1 cellular context compared by ENCODE assay signal in the genomic region with DNA sequence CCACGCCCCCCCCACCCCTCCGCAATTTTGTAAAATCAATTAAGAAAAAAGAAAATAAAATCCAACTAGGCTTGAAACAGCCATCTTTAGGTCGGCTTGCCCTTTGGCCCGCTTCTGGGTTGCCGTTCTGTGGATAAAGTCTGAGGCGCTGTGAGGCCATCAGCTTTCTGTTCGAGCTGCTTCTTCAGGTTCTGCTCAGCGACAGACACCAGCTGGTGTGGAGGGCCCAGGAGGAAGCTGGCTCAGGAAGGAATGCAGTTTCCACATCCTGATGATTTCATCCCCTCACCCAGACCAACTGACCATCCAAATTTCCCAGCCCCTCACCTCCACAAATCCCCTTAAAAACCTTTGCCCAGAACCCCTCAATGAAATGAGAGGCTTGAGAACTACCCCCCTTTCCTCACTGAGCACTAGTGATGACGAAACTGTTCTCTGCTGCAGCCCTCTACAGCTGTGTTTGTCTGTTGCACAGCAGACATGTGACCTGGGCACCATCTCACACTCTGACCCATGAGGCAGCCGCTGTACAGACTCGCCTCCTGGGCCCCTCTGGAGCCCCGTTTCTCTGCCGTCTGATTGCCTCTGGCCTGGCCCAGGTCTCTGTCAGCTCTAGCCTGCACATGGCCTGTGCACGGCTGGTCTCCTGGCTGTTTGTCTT.
TF ChIP-seq lines count a peak whose summit lies in the region.

No MANE protein-coding gene starts in this region.

TF ChIP-seq in WTC11, 78 proteins besides CTCF, POLR2A, EP300 and RAD21 (continued from another document):
- TF ChIP-seq, protein P1, sequence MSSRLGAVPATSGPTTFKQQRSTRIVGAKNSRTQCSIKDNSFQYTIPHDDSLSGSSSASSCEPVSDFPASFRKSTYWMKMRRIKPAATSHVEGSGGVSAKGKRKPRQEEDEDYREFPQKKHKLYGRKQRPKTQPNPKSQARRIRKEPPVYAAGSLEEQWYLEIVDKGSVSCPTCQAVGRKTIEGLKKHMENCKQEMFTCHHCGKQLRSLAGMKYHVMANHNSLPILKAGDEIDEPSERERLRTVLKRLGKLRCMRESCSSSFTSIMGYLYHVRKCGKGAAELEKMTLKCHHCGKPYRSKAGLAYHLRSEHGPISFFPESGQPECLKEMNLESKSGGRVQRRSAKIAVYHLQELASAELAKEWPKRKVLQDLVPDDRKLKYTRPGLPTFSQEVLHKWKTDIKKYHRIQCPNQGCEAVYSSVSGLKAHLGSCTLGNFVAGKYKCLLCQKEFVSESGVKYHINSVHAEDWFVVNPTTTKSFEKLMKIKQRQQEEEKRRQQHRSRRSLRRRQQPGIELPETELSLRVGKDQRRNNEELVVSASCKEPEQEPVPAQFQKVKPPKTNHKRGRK (CRISPR knock-in tag; IDR thresholded peaks at IDR 0.05; ENCODE audit: borderline replicate concordance): no peak
- TF ChIP-seq PRRX2 (CRISPR knock-in tag; IDR thresholded peaks at IDR 0.05) (no peak), ELF4 (CRISPR knock-in tag; IDR thresholded peaks at IDR 0.05; ENCODE audit: low read depth) (no peak), ZNF121 (CRISPR knock-in tag; IDR thresholded peaks at IDR 0.05) (no peak), SP1 (CRISPR knock-in tag; conservative IDR thresholded peaks at IDR 0.05) (no peak), TP53 (CRISPR knock-in tag; IDR thresholded peaks at IDR 0.05) (no peak), SMAD4 (CRISPR knock-in tag; IDR thresholded peaks at IDR 0.05) (no peak), FOXK1 (CRISPR knock-in tag; IDR thresholded peaks at IDR 0.05) (no peak), ATF1 (CRISPR knock-in tag; IDR thresholded peaks at IDR 0.05) (no peak), ZNF671 (CRISPR knock-in tag; IDR thresholded peaks at IDR 0.05) (no peak), NR2C2 (CRISPR knock-in tag; IDR thresholded peaks at IDR 0.05) (no peak)
- TF ChIP-seq, protein P2, sequence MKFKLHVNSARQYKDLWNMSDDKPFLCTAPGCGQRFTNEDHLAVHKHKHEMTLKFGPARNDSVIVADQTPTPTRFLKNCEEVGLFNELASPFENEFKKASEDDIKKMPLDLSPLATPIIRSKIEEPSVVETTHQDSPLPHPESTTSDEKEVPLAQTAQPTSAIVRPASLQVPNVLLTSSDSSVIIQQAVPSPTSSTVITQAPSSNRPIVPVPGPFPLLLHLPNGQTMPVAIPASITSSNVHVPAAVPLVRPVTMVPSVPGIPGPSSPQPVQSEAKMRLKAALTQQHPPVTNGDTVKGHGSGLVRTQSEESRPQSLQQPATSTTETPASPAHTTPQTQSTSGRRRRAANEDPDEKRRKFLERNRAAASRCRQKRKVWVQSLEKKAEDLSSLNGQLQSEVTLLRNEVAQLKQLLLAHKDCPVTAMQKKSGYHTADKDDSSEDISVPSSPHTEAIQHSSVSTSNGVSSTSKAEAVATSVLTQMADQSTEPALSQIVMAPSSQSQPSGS (CRISPR knock-in tag; IDR thresholded peaks at IDR 0.05; ENCODE audit: borderline replicate concordance, low read depth): no peak
- TF ChIP-seq, protein P3, sequence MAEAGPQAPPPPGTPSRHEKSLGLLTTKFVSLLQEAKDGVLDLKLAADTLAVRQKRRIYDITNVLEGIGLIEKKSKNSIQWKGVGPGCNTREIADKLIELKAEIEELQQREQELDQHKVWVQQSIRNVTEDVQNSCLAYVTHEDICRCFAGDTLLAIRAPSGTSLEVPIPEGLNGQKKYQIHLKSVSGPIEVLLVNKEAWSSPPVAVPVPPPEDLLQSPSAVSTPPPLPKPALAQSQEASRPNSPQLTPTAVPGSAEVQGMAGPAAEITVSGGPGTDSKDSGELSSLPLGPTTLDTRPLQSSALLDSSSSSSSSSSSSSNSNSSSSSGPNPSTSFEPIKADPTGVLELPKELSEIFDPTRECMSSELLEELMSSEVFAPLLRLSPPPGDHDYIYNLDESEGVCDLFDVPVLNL (CRISPR knock-in tag; IDR thresholded peaks at IDR 0.05; ENCODE audit: borderline replicate concordance, low read depth): no peak
